Comparison of ENCODE assay signal across 1 cellular context in the genomic region with DNA sequence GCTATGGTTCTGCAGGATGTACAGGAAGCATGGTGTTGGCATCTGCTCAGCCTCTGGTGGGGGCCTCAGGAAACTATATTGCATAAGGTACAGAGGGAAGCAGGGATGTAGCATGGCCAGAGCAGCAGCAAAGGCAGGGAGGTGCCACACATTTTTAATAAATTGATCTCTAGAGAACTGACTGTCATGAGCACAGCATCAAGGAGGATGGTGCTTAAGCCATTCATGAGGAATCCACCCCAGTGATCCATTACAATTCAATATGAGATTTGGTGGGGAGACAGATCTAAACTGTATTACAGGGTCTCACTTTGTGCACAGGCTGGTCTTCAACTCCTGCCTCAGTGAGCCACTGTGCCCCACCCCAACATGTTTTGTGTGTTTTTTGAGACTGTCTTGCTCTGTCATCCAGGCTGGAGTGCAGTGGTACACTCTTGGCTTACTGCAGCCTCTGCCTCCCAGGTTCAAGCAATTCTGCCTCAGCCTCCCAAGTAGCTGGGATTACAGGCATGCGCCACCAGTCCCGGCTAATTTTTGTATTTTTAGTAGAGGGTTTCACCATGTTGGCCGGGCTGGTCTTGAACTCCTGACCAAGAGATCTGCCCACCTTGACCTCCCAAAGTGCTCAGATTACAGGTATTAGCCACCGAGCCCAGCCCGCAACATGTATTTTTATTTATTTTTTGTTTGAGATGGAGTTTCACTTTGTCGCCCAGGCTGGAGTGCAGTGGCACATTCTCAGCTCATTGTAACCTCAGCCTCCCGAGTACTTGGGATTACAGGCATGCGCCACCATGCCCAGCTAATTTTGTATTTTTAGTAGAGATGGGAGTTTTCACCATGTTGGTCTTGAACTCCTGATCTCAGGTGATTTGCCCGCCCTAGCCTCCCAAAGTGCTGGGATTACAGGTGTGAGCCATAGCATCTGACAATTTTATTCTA.
TF ChIP-seq lines count a peak whose summit lies in the region.

No MANE protein-coding gene starts in this region.

TF ChIP-seq in GM23338, 12 proteins besides CTCF, POLR2A, EP300 and RAD21 (continued from another document):
- no peak for TF ChIP-seq REST (IDR thresholded peaks at IDR 0.05; ENCODE audit: unreplicated experiment)
